Comparison of ENCODE assay signal across 15 cellular contexts in the genomic region with DNA sequence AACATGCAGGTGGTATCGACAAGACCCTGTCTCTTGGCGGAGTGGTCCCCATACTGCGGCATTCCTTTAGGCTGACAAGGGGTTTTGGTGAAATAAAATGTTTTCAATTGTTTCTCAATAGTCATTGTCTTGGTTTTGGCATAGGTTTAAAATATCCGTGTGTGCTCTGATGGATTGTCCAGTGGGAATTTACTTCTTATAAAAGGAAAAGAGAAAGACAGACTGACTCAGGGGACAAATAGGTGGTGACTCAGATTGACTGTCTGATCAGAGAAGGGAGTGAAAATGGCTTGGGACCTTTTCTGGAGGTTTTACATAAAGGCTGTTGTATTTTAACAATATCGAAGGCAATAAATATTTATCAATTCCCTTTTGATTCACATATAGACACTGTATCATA.
DNase-seq lines count a peak whose midpoint lies in the region; FAIRE-seq and TF ChIP-seq lines count a peak whose summit lies in the region.
"Had no signal": no experiment of that assay in that cellular context is flagged by ENCODE, and none has a peak within 500 bp of the region (broad histone marks: within the 10 kb centered on the region; RNA-seq: fewer than 3 reads in every experiment).

No MANE protein-coding gene starts in this region.

- POLR2A ChIA-PET in RWPE1 (lab: Yijun Ruan, JAX; ENCODE audit: low non-redundant PET): no interaction called here

- TF ChIP-seq CTCF in RWPE1 (conservative IDR thresholded peaks at IDR 0.05; ENCODE audit: low read depth) (no peak), epithelial cell of proximal tubule (conservative IDR thresholded peaks at IDR 0.05; ENCODE audit: low read depth, low read length) (no peak), Peyer's patch (IDR thresholded peaks at IDR 0.05) (no peak)

- WGBS in small intestine, 3 donors: 91 to 95% (median 95%) methylated on average over 5 of the region's 5 CpGs

- no peak overlapping the region for H3K4me3 ChIP-seq in epithelial cell of proximal tubule (ENCODE audit: low read depth, low read length)
- H3K4me3 ChIP-seq in small intestine (ENCODE audit: low read depth in 1 of 2, low read length in 2 of 2): no peak overlapping the region
- no peak overlapping the region for H3K4me3 ChIP-seq in Peyer's patch
- H3K4me3 ChIP-seq: colonic mucosa, stomach had no signal

- DNase-seq in EL: peak; percentile 38
- DNase-seq in RWPE1 (ENCODE audit: low spot score): peak; percentile 51
- DNase-seq in epithelial cell of proximal tubule (ENCODE audit: low read depth): peak; percentile 53
- DNase-seq in renal cortical epithelial cell (ENCODE audit: low read depth): peak; percentile 81
- DNase-seq in small intestine: no peak
- DNase-seq in activated CD4-positive, alpha-beta T cell treated with anti-CD3 and anti-CD28 coated beads, Interleukin-2, amount 50 U/mL, for 1 hour: no peak
- no peak for DNase-seq in Peyer's patch
- DNase-seq: activated naive CD4-positive, alpha-beta T cell treated with anti-CD3 and anti-CD28 coated beads, Interleukin-2, amount 10 ng/mL, durations not matched to agents 7 days and 5 days; CD8-positive, alpha-beta memory T cell; colonic mucosa; NCI-H1105 treated with DMSO at 0.1 percent for 48 hours; NCI-H524 treated with DMSO at 0.1 percent for 48 hours; retina; stomach had no signal

- CTCF ChIA-PET in RWPE1 (lab: Yijun Ruan, JAX): no interaction called here

- H3K9me3 ChIP-seq in small intestine (ENCODE audit: control insufficient read depth, low read depth) (no peaks in the 10 kb centered on the region), Peyer's patch (no peaks in the 10 kb centered on the region)
- H3K9me3 ChIP-seq: colonic mucosa, stomach had no signal

- H3K4me1 ChIP-seq in small intestine (ENCODE audit: control insufficient read depth in 2 of 2, insufficient read depth in 1 of 2, low read depth in 1 of 2, low read length in 1 of 2): no peaks in the 10 kb centered on the region
- H3K4me1 ChIP-seq in Peyer's patch: no peaks in the 10 kb centered on the region
- H3K4me1 ChIP-seq: colonic mucosa had no signal

- TF ChIP-seq POLR2A in Peyer's patch (IDR thresholded peaks at IDR 0.05): no peak

- H3K36me3 ChIP-seq in small intestine (ENCODE audit: control insufficient read depth in 2 of 2, insufficient read depth in 2 of 2, low read length in 2 of 2): no peaks in the 10 kb centered on the region
- H3K36me3 ChIP-seq in Peyer's patch: no peaks in the 10 kb centered on the region
- H3K36me3 ChIP-seq: colonic mucosa had no signal

- FAIRE-seq in small intestine (lab: Jason Lieb, UNC): no peak
- FAIRE-seq: islet of Langerhans had no signal

- H3K27me3 ChIP-seq in small intestine (ENCODE audit: control insufficient read depth in 2 of 2, insufficient read depth in 2 of 2, low read length in 2 of 2) (no peaks in the 10 kb centered on the region), Peyer's patch (no peaks in the 10 kb centered on the region)
- H3K27me3 ChIP-seq: colonic mucosa, stomach had no signal

- no peak overlapping the region for H3K27ac ChIP-seq in RWPE1
- H3K27ac ChIP-seq in small intestine (ENCODE audit: low read depth in 1 of 2, low read length in 1 of 2): no peak overlapping the region
- H3K27ac ChIP-seq in Peyer's patch: no peak overlapping the region
- H3K27ac ChIP-seq: colonic mucosa, stomach had no signal

Comparison
In these comparisons a context has a peak if more than half of its experiments do, and no peak if none do; other contexts are left out.
1. DNase-seq: peak in EL (single experiment), RWPE1 (single experiment), epithelial cell of proximal tubule (single experiment) and renal cortical epithelial cell (single experiment); none in small intestine (single experiment), activated CD4-positive, alpha-beta T cell treated with anti-CD3 and anti-CD28 coated beads, Interleukin-2, amount 50 U/mL, for 1 hour (single experiment) and Peyer's patch (0 of 3).